Comparison of ENCODE assay signal across 1 cellular context in genomic region chr6:19804362-19805145, GRCh38.
A peak's percentile ranks its signal among the peaks of the same experiment; 100 is the strongest.
TF ChIP-seq lines count a peak whose summit lies in the region.

No MANE protein-coding gene starts in this region.

TF ChIP-seq in K562, 482 proteins besides CTCF, POLR2A, EP300 and RAD21 (continued from another document and continues in another):
- TF ChIP-seq PHF8 (IDR thresholded peaks at IDR 0.05; ENCODE audit: borderline replicate concordance, low read length) (peak; percentile 84; the same call in 1 of the 2 replicates), CTBP1 (IDR thresholded peaks at IDR 0.05; ENCODE audit: borderline replicate concordance) (peak; percentile 99), ZNF589 (CRISPR knock-in tag; IDR thresholded peaks at IDR 0.05; ENCODE audit: low read depth) (0 out of 2 replicates have a peak, but pooled peaks have one; percentile 54), PML (IDR thresholded peaks at IDR 0.05; ENCODE audit: low read length) (peak; percentile 41; the same call in 1 of the 2 replicates), MIER1 (IDR thresholded peaks at IDR 0.05; ENCODE audit: low read depth) (no peak), ZNF609 (CRISPR knock-in tag; IDR thresholded peaks at IDR 0.05; ENCODE audit: borderline replicate concordance) (0 out of 2 replicates have a peak, but pooled peaks have one; percentile 29), TBP (optimal IDR thresholded peaks at IDR 0.05; ENCODE audit: low read depth, low read length) (peak; percentile 48), MBD2 (IDR thresholded peaks at IDR 0.05; ENCODE audit: borderline replicate concordance, low read depth) (peak; percentile 78; the same call in 1 of the 2 replicates), EGR1 (conservative IDR thresholded peaks at IDR 0.05) (peak; percentile 96), ZNF778 (CRISPR knock-in tag; IDR thresholded peaks at IDR 0.05) (no peak), YY1 (IDR thresholded peaks at IDR 0.05; ENCODE audit: borderline replicate concordance in 1 of 3, control insufficient read depth in 1 of 3, extremely low read depth in 1 of 3, insufficient read depth in 3 of 3, insufficient read length in 1 of 3, insufficient replicate concordance in 2 of 3, low read depth in 1 of 3, low read length in 2 of 3) (peak in 2 of 3 experiments; percentile 66 to 72), ZKSCAN1 (IDR thresholded peaks at IDR 0.05; ENCODE audit: low read depth, low read length) (peak; percentile 61; the same call in 1 of the 2 replicates), DACH1 (IDR thresholded peaks at IDR 0.05; ENCODE audit: partially characterized antibody) (peak; percentile 97), POLR2AphosphoS5 (IDR thresholded peaks at IDR 0.05; ENCODE audit: control insufficient read depth, insufficient read depth, low read depth, low read length) (peak; percentile 31; the same call in 1 of the 2 replicates), MTA3 (IDR thresholded peaks at IDR 0.05; ENCODE audit: borderline replicate concordance) (peak; percentile 90), U2AF1 (optimal IDR thresholded peaks at IDR 0.05; ENCODE audit: low read depth, low read length) (peak; percentile 32), ERF (CRISPR knock-in tag; IDR thresholded peaks at IDR 0.05) (peak; percentile 67; the same call in 1 of the 2 replicates), ATF3 (IDR thresholded peaks at IDR 0.05) (peak; percentile 98), ATF3 (CRISPR knock-in tag; conservative IDR thresholded peaks at IDR 0.05) (peak; percentile 89), NFRKB (IDR thresholded peaks at IDR 0.05; ENCODE audit: low read depth) (peak; percentile 24; the same call in 1 of the 2 replicates), SIN3B (IDR thresholded peaks at IDR 0.05; ENCODE audit: low read depth) (peak; percentile 60; the same call in 1 of the 2 replicates), ZNF212 (CRISPR knock-in tag; IDR thresholded peaks at IDR 0.05) (0 out of 2 replicates have a peak, but pooled peaks have one; percentile 10), MTA1 (IDR thresholded peaks at IDR 0.05; ENCODE audit: borderline replicate concordance) (peak; percentile 65; the same call in 1 of the 2 replicates), MYC (IDR thresholded peaks at IDR 0.05; ENCODE audit: low read depth, low read length) (peak; percentile 76), MYC (CRISPR knock-in tag; IDR thresholded peaks at IDR 0.05; ENCODE audit: borderline replicate concordance, low read depth) (no peak), KLF1 (tag; IDR thresholded peaks at IDR 0.05) (peak; percentile 75; the same call in 1 of the 2 replicates), HDAC6 (IDR thresholded peaks at IDR 0.05; ENCODE audit: low read depth, low read length) (0 out of 2 replicates have a peak, but pooled peaks have one; percentile 16), GABPB1 (CRISPR knock-in tag; IDR thresholded peaks at IDR 0.05) (peak; percentile 56; the same call in 1 of the 2 replicates), MCM7 (IDR thresholded peaks at IDR 0.05) (no peak), ZFX (CRISPR knock-in tag; IDR thresholded peaks at IDR 0.05) (peak; percentile 76), ZMIZ1 (IDR thresholded peaks at IDR 0.05; ENCODE audit: low read depth in 2 of 2, low read length in 2 of 2) (0 out of 4 replicates have a peak, but pooled peaks of 1 of the 2 experiments have one; percentile 57), NR4A1 (CRISPR knock-in tag; IDR thresholded peaks at IDR 0.05) (peak; percentile 76), NR4A1 (tag; IDR thresholded peaks at IDR 0.05) (peak; percentile 63; the same call in 1 of the 2 replicates), ETS2 (tag; IDR thresholded peaks at IDR 0.05; ENCODE audit: borderline replicate concordance, poor library complexity, severe bottlenecking) (no peak), BMI1 (IDR thresholded peaks at IDR 0.05; ENCODE audit: low read length) (peak; percentile 97), ZBTB9 (CRISPR knock-in tag; IDR thresholded peaks at IDR 0.05) (peak; percentile 53; the same call in 1 of the 2 replicates), ETV1 (tag; conservative IDR thresholded peaks at IDR 0.05; ENCODE audit: low read depth) (no peak), PCBP1 (IDR thresholded peaks at IDR 0.05; ENCODE audit: low read depth, low read length, poor library complexity, severe bottlenecking) (peak; percentile 88), LEF1 (IDR thresholded peaks at IDR 0.05) (peak; percentile 40; the same call in 1 of the 2 replicates), HMG20B (CRISPR knock-in tag; IDR thresholded peaks at IDR 0.05) (no peak), KHSRP (IDR thresholded peaks at IDR 0.05) (peak; percentile 81), NR2C2 (CRISPR knock-in tag; IDR thresholded peaks at IDR 0.05) (0 out of 2 replicates have a peak, but pooled peaks have one; percentile 36), NR2C2 (tag; IDR thresholded peaks at IDR 0.05) (peak; percentile 65), NKRF (IDR thresholded peaks at IDR 0.05; ENCODE audit: borderline replicate concordance) (peak; percentile 97), SMAD4 (CRISPR knock-in tag; conservative IDR thresholded peaks at IDR 0.05) (peak; percentile 100), NFYB (IDR thresholded peaks at IDR 0.05; ENCODE audit: extremely low read depth, insufficient read length) (peak; percentile 17), SMAD2 (IDR thresholded peaks at IDR 0.05; ENCODE audit: low read depth, low read length) (no peak), NEUROD1 (IDR thresholded peaks at IDR 0.05; ENCODE audit: borderline replicate concordance, low read depth, low read length, partially characterized antibody) (peak; percentile 82), RB1 (IDR thresholded peaks at IDR 0.05; ENCODE audit: low read depth) (peak; percentile 99), TOE1 (IDR thresholded peaks at IDR 0.05; ENCODE audit: borderline replicate concordance) (0 out of 2 replicates have a peak, but pooled peaks have one; percentile 8), TOE1 (CRISPR knock-in tag; IDR thresholded peaks at IDR 0.05; ENCODE audit: borderline replicate concordance, low read depth) (no peak), NRF1 (conservative IDR thresholded peaks at IDR 0.05 in 1 of 2, IDR thresholded peaks at IDR 0.05 in 1 of 2) (peak; percentile 84 to 86)
- TF ChIP-seq, protein P1, sequence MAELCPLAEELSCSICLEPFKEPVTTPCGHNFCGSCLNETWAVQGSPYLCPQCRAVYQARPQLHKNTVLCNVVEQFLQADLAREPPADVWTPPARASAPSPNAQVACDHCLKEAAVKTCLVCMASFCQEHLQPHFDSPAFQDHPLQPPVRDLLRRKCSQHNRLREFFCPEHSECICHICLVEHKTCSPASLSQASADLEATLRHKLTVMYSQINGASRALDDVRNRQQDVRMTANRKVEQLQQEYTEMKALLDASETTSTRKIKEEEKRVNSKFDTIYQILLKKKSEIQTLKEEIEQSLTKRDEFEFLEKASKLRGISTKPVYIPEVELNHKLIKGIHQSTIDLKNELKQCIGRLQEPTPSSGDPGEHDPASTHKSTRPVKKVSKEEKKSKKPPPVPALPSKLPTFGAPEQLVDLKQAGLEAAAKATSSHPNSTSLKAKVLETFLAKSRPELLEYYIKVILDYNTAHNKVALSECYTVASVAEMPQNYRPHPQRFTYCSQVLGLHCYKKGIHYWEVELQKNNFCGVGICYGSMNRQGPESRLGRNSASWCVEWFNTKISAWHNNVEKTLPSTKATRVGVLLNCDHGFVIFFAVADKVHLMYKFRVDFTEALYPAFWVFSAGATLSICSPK (IDR thresholded peaks at IDR 0.05; ENCODE audit: borderline replicate concordance), result no peak
